19 cellular contexts compared by ENCODE assay signal in genomic region chr12:2925322-2925995, GRCh38. TPM values are rescaled to one million over a fixed set of nuclear protein-coding genes. Genes with fewer than 3 reads are reported as not detected.
DNase-seq lines count a peak whose midpoint lies in the region; ATAC-seq, FAIRE-seq and TF ChIP-seq lines count a peak whose summit lies in the region.
"Had no signal": no experiment of that assay in that cellular context is flagged by ENCODE, and none has a peak within 500 bp of the region (broad histone marks: within the 10 kb centered on the region; RNA-seq: fewer than 3 reads in every experiment).

No MANE protein-coding gene starts in this region.

- dilution Hi-C loops in endothelial cell of umbilical vein (cut with MboI; ENCODE audit: extremely low pct_ligation_motif_present, low sequenced_read_pairs): no loop called here

- H3K27me3 ChIP-seq in endothelial cell of umbilical vein (ENCODE audit: control insufficient read depth in 2 of 2, insufficient read depth in 2 of 2, low read length in 2 of 2): no peaks in the 10 kb centered on the region
- H3K27me3 ChIP-seq: heart right ventricle, SJSA1 had no signal

- no peak overlapping the region for H3K4me3 Mint-ChIP-seq in osteocyte (ENCODE audit: unreplicated experiment)
- H3K4me3 Mint-ChIP-seq: CD4-positive, alpha-beta memory T cell; central memory CD8-positive, alpha-beta T cell had no signal

- ATAC-seq in activated CD4-positive, CD25-positive, alpha-beta regulatory T cell treated with anti-CD3 and anti-CD28 coated beads, Interleukin-2, amount 50 U/mL, for 24 hours: peak; percentile 74 to 84
- no peak for ATAC-seq in left ventricle myocardium superior
- ATAC-seq: heart right ventricle had no signal

- POLR2A ChIA-PET in endothelial cell of umbilical vein (lab: Charles Lee): no interaction called here

- no peak for DNase-seq in activated CD4-positive, CD25-positive, alpha-beta regulatory T cell (lab: John Stamatoyannopoulos, UW)
- DNase-seq in M059J (ENCODE audit: low read depth) (peak; percentile 29), endothelial cell of umbilical vein (ENCODE audit: low read depth, low spot score) (no peak), renal cortical epithelial cell (ENCODE audit: low read depth) (peak; percentile 6), left ventricle myocardium superior (no peak), osteocyte (ENCODE audit: extremely low spot score, unreplicated experiment) (no peak), C1 segment of cervical spinal cord (lab: John Stamatoyannopoulos, UW) (no peak)
- DNase-seq: activated naive CD4-positive, alpha-beta T cell treated with anti-CD3 and anti-CD28 coated beads, Interleukin-2, amount 50 U/mL, for 16 hours; CD4-positive, alpha-beta memory T cell; heart right ventricle; left cardiac atrium; retina; stimulated activated CD4-positive, alpha-beta T cell treated with anti-CD3 and anti-CD28 coated beads, Interleukin-1b, Interleukin-23, amount 100 ng/mL, for 48 hours had no signal

- no peak overlapping the region for H3K27ac Mint-ChIP-seq in osteocyte (ENCODE audit: unreplicated experiment)

- no peaks in the 10 kb centered on the region for H3K9me3 ChIP-seq in endothelial cell of umbilical vein (replicated peaks; ENCODE audit: control insufficient read depth, insufficient read depth, low read length)
- H3K9me3 ChIP-seq: heart right ventricle, SJSA1 had no signal

- no peak overlapping the region for H3K9ac ChIP-seq in endothelial cell of umbilical vein (replicated peaks; ENCODE audit: extremely low read depth, insufficient read depth, low read length)

- H3K27me3 Mint-ChIP-seq in osteocyte (ENCODE audit: unreplicated experiment): no peaks in the 10 kb centered on the region
- H3K27me3 Mint-ChIP-seq: CD4-positive, alpha-beta memory T cell; central memory CD8-positive, alpha-beta T cell had no signal

- no peaks in the 10 kb centered on the region for H3K9me3 Mint-ChIP-seq in osteocyte (ENCODE audit: unreplicated experiment)
- H3K9me3 Mint-ChIP-seq: CD4-positive, alpha-beta memory T cell; central memory CD8-positive, alpha-beta T cell had no signal

- no peak overlapping the region for H3K4me2 ChIP-seq in endothelial cell of umbilical vein (ENCODE audit: insufficient read depth, low read length)

- peaks cover under 1% of the 10 kb centered on the region for H3K4me1 ChIP-seq in endothelial cell of umbilical vein (ENCODE audit: control insufficient read depth, extremely low read depth, insufficient read depth, low read length)

- peaks cover 1% of the 10 kb centered on the region for H3K4me1 Mint-ChIP-seq in osteocyte (ENCODE audit: unreplicated experiment)
- H3K4me1 Mint-ChIP-seq: CD4-positive, alpha-beta memory T cell; central memory CD8-positive, alpha-beta T cell had no signal

- BruUV-seq in endothelial cell of umbilical vein (replicated peaks; lab: Mats Ljungman, UMichigan): no TSS peak

- H2AFZ ChIP-seq in endothelial cell of umbilical vein (ENCODE audit: low read depth, low read length): no peak overlapping the region

- H3K4me3 ChIP-seq in endothelial cell of umbilical vein (replicated peaks in 1 of 3; ENCODE audit: insufficient read depth in 1 of 3, low read depth in 1 of 3, low read length in 3 of 3): no peak overlapping the region
- H3K4me3 ChIP-seq: heart right ventricle, SJSA1 had no signal

- no peaks in the 10 kb centered on the region for H4K20me1 ChIP-seq in endothelial cell of umbilical vein (replicated peaks; ENCODE audit: control insufficient read depth, extremely low read depth, insufficient read depth, low read length)

- intact Hi-C loops in endothelial cell of umbilical vein (cut with micrococcal nuclease): no loop called here
- intact Hi-C loops in left ventricle myocardium superior (cut with micrococcal nuclease): no loop called here

- peak; percentile 15 for FAIRE-seq in endothelial cell of umbilical vein (lab: Jason Lieb, UNC)
- FAIRE-seq: GM18507, GM19239 had no signal

- H3K36me3 Mint-ChIP-seq in osteocyte (ENCODE audit: unreplicated experiment): peaks cover 47% of the 10 kb centered on the region

- peaks cover 2% of the 10 kb centered on the region for H3K79me2 ChIP-seq in endothelial cell of umbilical vein (ENCODE audit: control insufficient read depth, insufficient read depth, low read length)

- CTCF ChIA-PET in endothelial cell of umbilical vein (lab: Charles Lee): interaction anchor here (0.6 to 1.5 kb wide), 3 partner anchors 19 to 116 kb away, joined by 3 to 5 read pairs (median 4); no protein-coding TSS in a partner anchor

- TF ChIP-seq CTCF in endothelial cell of umbilical vein (IDR thresholded peaks at IDR 0.05; ENCODE audit: extremely low read depth in 1 of 2, insufficient read depth in 1 of 2, low read depth in 1 of 2, low read length in 2 of 2) (no peak), osteocyte (IDR thresholded peaks at IDR 0.05) (no peak)

- H3K9me1 ChIP-seq in endothelial cell of umbilical vein (replicated peaks; ENCODE audit: control insufficient read depth, extremely low read depth, insufficient read depth, low read length): peaks cover 4% of the 10 kb centered on the region

- peaks cover 4 to 23% of the 10 kb centered on the region in 2 experiments for H3K36me3 ChIP-seq in endothelial cell of umbilical vein (ENCODE audit: control insufficient read depth in 2 of 2, extremely low read depth in 1 of 2, insufficient read depth in 2 of 2, low read length in 2 of 2)

- H3K27ac ChIP-seq in endothelial cell of umbilical vein (ENCODE audit: insufficient read depth, low read depth, low read length): no peak overlapping the region
- H3K27ac ChIP-seq: 22Rv1, heart right ventricle, SJSA1 had no signal

- no peak for TF ChIP-seq POLR2A in endothelial cell of umbilical vein (IDR thresholded peaks at IDR 0.05; ENCODE audit: low read depth, low read length)

TF ChIP-seq in endothelial cell of umbilical vein, 7 proteins besides CTCF, POLR2A, EP300 and RAD21:
- TF ChIP-seq MYC (IDR thresholded peaks at IDR 0.05; ENCODE audit: low read depth, low read length): no peak
- TF ChIP-seq FOS (IDR thresholded peaks at IDR 0.05; ENCODE audit: borderline replicate concordance, insufficient read depth, low read length): peak; percentile 23

RNA-seq across cellular contexts. Expression of gene TEAD4, which starts 33.7 kb away (rescaled TPM):
- total RNA-seq in M059J (2014; rRNA removed; shearing (Covaris generic)): 12.3 and 16.5 TPM in 2 replicates
- total RNA-seq in endothelial cell of umbilical vein (39.4 and 46.0 TPM in 2 replicates), renal cortical epithelial cell (9.7 and 15.3 TPM in 2 replicates), left ventricle myocardium superior (11.6 TPM), osteocyte (28.9 and 30.0 TPM in 2 replicates)
- polyA plus RNA-seq in endothelial cell of umbilical vein: 34.4 and 38.4 TPM in 2 replicates
- 37.7 and 40.5 TPM in 2 replicates for polyA plus RNA-seq in endothelial cell of umbilical vein (2011; cell fraction: cytosol; rRNA removed)
- 28.5 and 31.2 TPM in 2 replicates for polyA plus RNA-seq in endothelial cell of umbilical vein (2011; cell fraction: nucleus; rRNA removed)
- 34.3 and 48.3 TPM in 2 replicates for polyA plus RNA-seq in endothelial cell of umbilical vein (2012)
- polyA minus RNA-seq in endothelial cell of umbilical vein: 20.7 and 22.7 TPM in 2 replicates
- 31.2 TPM for polyA minus RNA-seq in endothelial cell of umbilical vein (2011; cell fraction: cytosol; rRNA and poly(A)+ RNA removed)
- 8.4 and 17.5 TPM in 2 replicates for polyA minus RNA-seq in endothelial cell of umbilical vein (2011; cell fraction: nucleus; rRNA and poly(A)+ RNA removed)
- total RNA-seq: CD4-positive, alpha-beta memory T cell had no signal
- polyA plus RNA-seq: CD4-positive, alpha-beta memory T cell had no signal

RNA-seq across cellular contexts. Expression of gene TULP3, which starts 34.8 kb away (rescaled TPM):
- total RNA-seq in M059J (2014; rRNA removed; shearing (Covaris generic)): 33.5 and 37.8 TPM in 2 replicates
- total RNA-seq in endothelial cell of umbilical vein (30.8 and 32.9 TPM in 2 replicates), renal cortical epithelial cell (15.5 and 27.1 TPM in 2 replicates), left ventricle myocardium superior (5.4 TPM), osteocyte (30.8 and 31.2 TPM in 2 replicates)
- polyA plus RNA-seq in endothelial cell of umbilical vein: 31.0 and 31.3 TPM in 2 replicates
- polyA plus RNA-seq in endothelial cell of umbilical vein (2011; cell fraction: cytosol; rRNA removed): 32.4 and 32.8 TPM in 2 replicates
- polyA plus RNA-seq in endothelial cell of umbilical vein (2011; cell fraction: nucleus; rRNA removed): 41.2 and 43.9 TPM in 2 replicates
- polyA plus RNA-seq in endothelial cell of umbilical vein (2012): 32.1 and 32.3 TPM in 2 replicates
- 26.8 and 29.8 TPM in 2 replicates for polyA minus RNA-seq in endothelial cell of umbilical vein
- polyA minus RNA-seq in endothelial cell of umbilical vein (2011; cell fraction: cytosol; rRNA and poly(A)+ RNA removed): 9.6 TPM
- 12.4 and 13.3 TPM in 2 replicates for polyA minus RNA-seq in endothelial cell of umbilical vein (2011; cell fraction: nucleus; rRNA and poly(A)+ RNA removed)

RNA-seq across cellular contexts. Expression of gene RHNO1, which starts 48.4 kb away (rescaled TPM):
- 68.6 and 69.4 TPM in 2 replicates for total RNA-seq in M059J (2014; rRNA removed; shearing (Covaris generic))
- total RNA-seq in endothelial cell of umbilical vein (33.8 and 39.9 TPM in 2 replicates), renal cortical epithelial cell (18.0 and 22.7 TPM in 2 replicates), left ventricle myocardium superior (4.9 TPM), osteocyte (18.8 and 24.5 TPM in 2 replicates)
- polyA plus RNA-seq in endothelial cell of umbilical vein: 35.2 and 37.9 TPM in 2 replicates
- polyA plus RNA-seq in endothelial cell of umbilical vein (2011; cell fraction: cytosol; rRNA removed): 43.4 and 45.5 TPM in 2 replicates
- 12.5 and 13.5 TPM in 2 replicates for polyA plus RNA-seq in endothelial cell of umbilical vein (2011; cell fraction: nucleus; rRNA removed)
- 33.7 and 43.7 TPM in 2 replicates for polyA plus RNA-seq in endothelial cell of umbilical vein (2012)
- 24.5 and 46.8 TPM in 2 replicates for polyA minus RNA-seq in endothelial cell of umbilical vein
- 25.8 TPM for polyA minus RNA-seq in endothelial cell of umbilical vein (2011; cell fraction: cytosol; rRNA and poly(A)+ RNA removed)
- polyA minus RNA-seq in endothelial cell of umbilical vein (2011; cell fraction: nucleus; rRNA and poly(A)+ RNA removed): 7.6 and 15.6 TPM in 2 replicates

RNA-seq across cellular contexts. Expression of gene FOXM1, which starts 48.5 kb away (rescaled TPM):
- total RNA-seq in M059J (2014; rRNA removed; shearing (Covaris generic)): 45.5 and 67.5 TPM in 2 replicates
- total RNA-seq in endothelial cell of umbilical vein: 110 and 136 TPM in 2 replicates
- polyA plus RNA-seq in endothelial cell of umbilical vein: 34.0 and 43.5 TPM in 2 replicates
- 70.0 and 78.4 TPM in 2 replicates for polyA plus RNA-seq in endothelial cell of umbilical vein (2011; cell fraction: cytosol; rRNA removed)
- polyA plus RNA-seq in endothelial cell of umbilical vein (2011; cell fraction: nucleus; rRNA removed): 54.3 and 66.6 TPM in 2 replicates
- polyA plus RNA-seq in endothelial cell of umbilical vein (2012): 32.7 and 83.2 TPM in 2 replicates
- 42.6 and 49.4 TPM in 2 replicates for polyA minus RNA-seq in endothelial cell of umbilical vein
- 71.7 TPM for polyA minus RNA-seq in endothelial cell of umbilical vein (2011; cell fraction: cytosol; rRNA and poly(A)+ RNA removed)
- 23.9 and 32.7 TPM in 2 replicates for polyA minus RNA-seq in endothelial cell of umbilical vein (2011; cell fraction: nucleus; rRNA and poly(A)+ RNA removed)
- total RNA-seq in renal cortical epithelial cell: 0.60 and 4.9 TPM in 2 replicates
- 0.79 TPM for total RNA-seq in left ventricle myocardium superior
- total RNA-seq in osteocyte: 14.9 and 17.4 TPM in 2 replicates

Comparison
In these comparisons a context has a peak if more than half of its experiments do, and no peak if none do; other contexts are left out.
1. DNase-seq: peak in M059J (single experiment) and renal cortical epithelial cell (single experiment); none in activated CD4-positive, CD25-positive, alpha-beta regulatory T cell (0 of 4), endothelial cell of umbilical vein (single experiment), left ventricle myocardium superior (single experiment), osteocyte (single experiment) and C1 segment of cervical spinal cord (0 of 14).